In the genomic region with DNA sequence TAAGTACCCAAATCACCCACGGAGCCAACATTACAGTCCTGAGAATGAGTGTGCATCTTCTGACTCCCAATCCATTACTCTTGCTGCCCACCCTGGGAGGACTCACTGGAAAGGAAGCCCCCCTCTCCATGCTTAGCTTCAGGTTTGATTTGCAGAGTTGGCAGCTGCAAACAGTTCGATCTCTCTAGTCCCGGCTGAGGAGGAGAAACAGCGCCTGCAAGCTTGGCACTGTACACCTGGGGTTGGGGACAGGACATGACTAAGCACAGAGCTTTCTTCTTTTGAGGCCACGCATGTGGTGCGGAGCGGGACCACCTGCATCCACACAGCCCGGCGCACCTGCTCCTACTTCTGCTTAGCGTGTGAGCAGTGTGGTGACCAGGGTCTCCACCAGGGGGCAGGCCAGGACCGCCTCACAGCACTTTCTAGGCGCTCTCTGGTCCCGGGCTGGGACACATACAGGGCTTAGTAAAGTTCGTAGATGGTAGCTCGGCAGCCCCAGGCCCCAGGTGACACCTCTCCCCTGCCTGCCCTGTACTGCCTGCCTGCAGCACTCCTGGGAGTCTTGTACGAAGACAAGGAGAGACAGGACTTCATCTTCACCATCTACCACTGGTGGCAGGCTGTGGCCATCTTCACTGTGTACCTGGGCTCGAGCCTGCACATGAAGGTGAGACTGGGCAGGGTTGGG, we compare ENCODE assay signal across 11 cellular contexts. TPM values are rescaled to one million over a fixed set of nuclear protein-coding genes. Genes with fewer than 3 reads are reported as not detected.
DNase-seq lines count a peak whose midpoint lies in the region; ATAC-seq, FAIRE-seq and TF ChIP-seq lines count a peak whose summit lies in the region.
"Not testable (repeated sequence)": the region's sequence is repeated elsewhere in the genome, so short reads cannot be mapped to it uniquely, and the experiment has no call there.
"Had no signal": no experiment of that assay in that cellular context is flagged by ENCODE, and none has a peak within 500 bp of the region (broad histone marks: within the 10 kb centered on the region; RNA-seq: fewer than 3 reads in every experiment).

No MANE protein-coding gene starts in this region.

- peak; percentile 53 for FAIRE-seq in GM12892 (lab: Jason Lieb, UNC)

- H3K9ac ChIP-seq in OCI-LY1 (ENCODE audit: low read length); neural cell (ENCODE audit: low read length): not testable (repeated sequence)

- H3K4me2 ChIP-seq in OCI-LY1 (ENCODE audit: low read length); neural cell (ENCODE audit: low read length): not testable (repeated sequence)

- not testable (repeated sequence) for H3K9me3 Mint-ChIP-seq in stimulated activated naive CD8-positive, alpha-beta T cell treated with anti-CD3 and anti-CD28 coated beads, Interleukin-15, amount 100 ng/mL, for 72 hours

- intact Hi-C loops in body of pancreas (cut with DNase I), result not testable (repeated sequence)

- H3K27ac ChIP-seq in OCI-LY1 (ENCODE audit: low read depth, low read length, poor library complexity, severe bottlenecking); body of pancreas; foreskin keratinocyte; neural cell (ENCODE audit: low read length): not testable (repeated sequence)

- peaks cover 72% of the 10 kb centered on the region for H3K27me3 Mint-ChIP-seq in stimulated activated naive CD8-positive, alpha-beta T cell treated with anti-CD3 and anti-CD28 coated beads, Interleukin-15, amount 100 ng/mL, for 72 hours

- TF ChIP-seq CTCF in AG10803 (conservative IDR thresholded peaks at IDR 0.05; ENCODE audit: low read length), result 0 out of 2 replicates have a peak, but pooled peaks have one; percentile 7
- 0 out of 2 replicates have a peak, but pooled peaks have one; percentile 23 for TF ChIP-seq CTCF in OCI-LY1 (IDR thresholded peaks at IDR 0.05; ENCODE audit: low read length)
- peak; percentile 19 to 49 (median 38) for TF ChIP-seq CTCF in body of pancreas (IDR thresholded peaks at IDR 0.05)
- TF ChIP-seq CTCF in foreskin keratinocyte (conservative IDR thresholded peaks at IDR 0.05), result peak; percentile 58
- TF ChIP-seq CTCF in neural cell (IDR thresholded peaks at IDR 0.05; ENCODE audit: poor library complexity, severe bottlenecking), result peak; percentile 54

- peaks cover 22% of the 10 kb centered on the region for H3K4me1 Mint-ChIP-seq in stimulated activated naive CD8-positive, alpha-beta T cell treated with anti-CD3 and anti-CD28 coated beads, Interleukin-15, amount 100 ng/mL, for 72 hours

- not testable (repeated sequence) for H3K27ac Mint-ChIP-seq in stimulated activated naive CD8-positive, alpha-beta T cell treated with anti-CD3 and anti-CD28 coated beads, Interleukin-15, amount 100 ng/mL, for 72 hours

- TF ChIP-seq EP300 in neural cell (conservative IDR thresholded peaks at IDR 0.05; ENCODE audit: poor library complexity, severe bottlenecking), result not testable (repeated sequence)

- not testable (repeated sequence) for H2AFZ ChIP-seq in OCI-LY1 (ENCODE audit: low read length); neural cell (ENCODE audit: low read depth, low read length)

- not testable (repeated sequence) for ATAC-seq in body of pancreas; foreskin keratinocyte; stimulated activated naive CD8-positive, alpha-beta T cell treated with anti-CD3 and anti-CD28 coated beads, Interleukin-15, amount 100 ng/mL, for 72 hours

- not testable (repeated sequence) for DNase-seq in AG10803 (ENCODE audit: low read depth); GM12892 (ENCODE audit: insufficient read length); foreskin keratinocyte
- DNase-seq in activated CD4-positive, alpha-beta T cell treated with anti-CD3 and anti-CD28 coated beads, Interleukin-2, amount 50 U/mL, for 48 hours, result peak; percentile 27 to 44
- peak; percentile 36 to 50 (median 42) for DNase-seq in body of pancreas
- peak; percentile 41 to 46 for DNase-seq in stimulated activated naive CD8-positive, alpha-beta T cell treated with anti-CD3 and anti-CD28 coated beads, Interleukin-15, amount 100 ng/mL, for 72 hours

- 13 to 29% methylated on average over 3 to 16 of the region's 17 CpGs for WGBS in body of pancreas, 2 donors

- H3K27me3 ChIP-seq in OCI-LY1 (ENCODE audit: insufficient read depth, low read length); body of pancreas: not testable (repeated sequence)
- H3K27me3 ChIP-seq in foreskin keratinocyte (peaks cover 15% of the 10 kb centered on the region), neural cell (ENCODE audit: insufficient read depth, low read depth, low read length) (peaks cover 13% of the 10 kb centered on the region)

- not testable (repeated sequence) for H3K79me2 ChIP-seq in OCI-LY1 (ENCODE audit: insufficient read depth, low read length); neural cell (replicated peaks; ENCODE audit: insufficient read depth, low read length)

- not testable (repeated sequence) for H3F3A ChIP-seq in OCI-LY1 (ENCODE audit: insufficient read depth, low read length); neural cell (ENCODE audit: insufficient read depth, low read length, poor library complexity, severe bottlenecking)

- H3K36me3 ChIP-seq in OCI-LY1 (ENCODE audit: insufficient read depth, low read length); body of pancreas (replicated peaks in 1 of 2; ENCODE audit: insufficient read depth in 1 of 2, low read depth in 2 of 2); neural cell (ENCODE audit: insufficient read depth, low read length): not testable (repeated sequence)

- TF ChIP-seq RAD21 in neural cell (conservative IDR thresholded peaks at IDR 0.05), result not testable (repeated sequence)

- not testable (repeated sequence) for H3K4me3 ChIP-seq in AG10803 (ENCODE audit: low read length); OCI-LY1 (ENCODE audit: low read depth, low read length, poor library complexity, severe bottlenecking); body of pancreas; neural cell (ENCODE audit: low read length)

- not testable (repeated sequence) for H4K20me1 ChIP-seq in OCI-LY1 (ENCODE audit: insufficient read depth, low read length); neural cell (ENCODE audit: insufficient read depth)

- H3K4me1 ChIP-seq in OCI-LY1 (ENCODE audit: insufficient read depth, low read length, severe bottlenecking); body of pancreas; foreskin keratinocyte: not testable (repeated sequence)

- H3K9me3 ChIP-seq in OCI-LY1 (ENCODE audit: low read length); body of pancreas; neural cell (ENCODE audit: low read length): not testable (repeated sequence)

- H3K9me2 ChIP-seq in OCI-LY1 (ENCODE audit: low read depth, low read length); neural cell (ENCODE audit: insufficient read depth, low read length): not testable (repeated sequence)

- not testable (repeated sequence) for TF ChIP-seq POLR2A in GM12892 (IDR thresholded peaks at IDR 0.05; ENCODE audit: low read depth, low read length); body of pancreas (IDR thresholded peaks at IDR 0.05)

- H3K4me3 Mint-ChIP-seq in stimulated activated naive CD8-positive, alpha-beta T cell treated with anti-CD3 and anti-CD28 coated beads, Interleukin-15, amount 100 ng/mL, for 72 hours, result not testable (repeated sequence)

TF ChIP-seq in neural cell, 6 proteins besides CTCF, POLR2A, EP300 and RAD21:
- TF ChIP-seq SMC3 (conservative IDR thresholded peaks at IDR 0.05; ENCODE audit: poor library complexity), result peak; percentile 39

RNA-seq across cellular contexts. Expression of gene KRTAP5-11, which starts 22.3 kb away (rescaled TPM):
- not detected for polyA plus RNA-seq in GM12892 (2012; ENCODE audit: missing spikeins)
- total RNA-seq in body of pancreas (not detected), foreskin keratinocyte (not detected in 2 replicates)
- polyA plus RNA-seq in foreskin keratinocyte (not detected in 2 replicates), neural cell (not detected in 2 replicates)
- polyA minus RNA-seq in neural cell, result not detected in 2 replicates
- total RNA-seq: HT1080, Right ventricle myocardium superior, T-helper 17 cell had no signal

RNA-seq across cellular contexts. Expression of gene KRTAP5-10, which starts 39.6 kb away (rescaled TPM):
- not detected for polyA plus RNA-seq in GM12892 (2012; ENCODE audit: missing spikeins)
- total RNA-seq in body of pancreas (not detected), foreskin keratinocyte (not detected in 2 replicates)
- polyA plus RNA-seq in foreskin keratinocyte (not detected in 2 replicates), neural cell (0.62 TPM in 1 of 2 replicates, not detected in the other)
- polyA minus RNA-seq in neural cell, result not detected in 2 replicates
- total RNA-seq: HT1080, Right ventricle myocardium superior, T-helper 17 cell had no signal

RNA-seq across cellular contexts. Expression of gene KRTAP5-9, which starts 56.7 kb away (rescaled TPM):
- polyA plus RNA-seq in GM12892 (2012; ENCODE audit: missing spikeins), result 0.32 TPM
- 1 to 10 TPM in 1 of 2 donors, not detected in 1; 3.0 TPM for total RNA-seq in body of pancreas
- total RNA-seq in foreskin keratinocyte, result not detected in 2 replicates
- not detected in 2 replicates for polyA plus RNA-seq in foreskin keratinocyte
- not detected in 2 replicates for polyA plus RNA-seq in neural cell
- not detected in 2 replicates for polyA minus RNA-seq in neural cell
- total RNA-seq: HT1080, Right ventricle myocardium superior, T-helper 17 cell had no signal

Comparison
In these comparisons a context has a peak if more than half of its experiments do, and no peak if none do; other contexts are left out.
1. CTCF ChIP-seq: peak in every context shown above with its lines; median percentile 58 in foreskin keratinocyte; 54 in neural cell; 38 in body of pancreas; 23 in OCI-LY1; 7 in AG10803.